Comparison of ENCODE assay signal across 15 cellular contexts in genomic region chr3:126908752-126909275, GRCh38.
A peak's percentile ranks its signal among the peaks of the same experiment; 100 is the strongest.
DNase-seq lines count a peak whose midpoint lies in the region; ATAC-seq, FAIRE-seq and TF ChIP-seq lines count a peak whose summit lies in the region.
"Had no signal": no experiment of that assay in that cellular context is flagged by ENCODE, and none has a peak within 500 bp of the region (broad histone marks: within the 10 kb centered on the region; RNA-seq: fewer than 3 reads in every experiment).

No MANE protein-coding gene starts in this region.

- TF ChIP-seq POLR2A in endothelial cell of umbilical vein (IDR thresholded peaks at IDR 0.05; ENCODE audit: low read depth, low read length) = no peak
- no peak for TF ChIP-seq POLR2A in testis (IDR thresholded peaks at IDR 0.05)

- no peak overlapping the region for H3K9ac ChIP-seq in endothelial cell of umbilical vein (replicated peaks; ENCODE audit: extremely low read depth, insufficient read depth, low read length)

- intact Hi-C loops in endothelial cell of umbilical vein (cut with micrococcal nuclease) (no loop called here), ascending aorta (cut with DNase I) (no loop called here), testis (cut with DNase I; ENCODE audit: low total_unique reads) (no loop called here)

- H3K27me3 ChIP-seq in CD4-positive, CD25-positive, alpha-beta regulatory T cell (ENCODE audit: control insufficient read depth, insufficient read depth, low read length) = no peaks in the 10 kb centered on the region
- H3K27me3 ChIP-seq in RWPE2 (ENCODE audit: insufficient read depth, poor library complexity, severe bottlenecking) (no peaks in the 10 kb centered on the region), endothelial cell of umbilical vein (ENCODE audit: control insufficient read depth in 2 of 2, insufficient read depth in 2 of 2, low read length in 2 of 2) (peaks cover 13 to 28% of the 10 kb centered on the region in 2 experiments), ascending aorta (no peaks in the 10 kb centered on the region), testis (no peaks in the 10 kb centered on the region)
- H3K27me3 ChIP-seq: thyroid gland had no signal

- no peak overlapping the region for H3K27ac ChIP-seq in CD4-positive, CD25-positive, alpha-beta regulatory T cell (ENCODE audit: insufficient read depth, low read length, poor library complexity, severe bottlenecking)
- H3K27ac ChIP-seq in RWPE2 (ENCODE audit: poor library complexity, severe bottlenecking) (peak overlapping the region; percentile 98), endothelial cell of umbilical vein (ENCODE audit: insufficient read depth, low read depth, low read length) (no peak overlapping the region), ascending aorta (no peak overlapping the region), testis (no peak overlapping the region)
- H3K27ac ChIP-seq: SK-N-MC, thyroid gland had no signal

- dilution Hi-C loops in endothelial cell of umbilical vein (cut with MboI; ENCODE audit: extremely low pct_ligation_motif_present, low sequenced_read_pairs) = no loop called here

- no peaks in the 10 kb centered on the region for H3K79me2 ChIP-seq in endothelial cell of umbilical vein (ENCODE audit: control insufficient read depth, insufficient read depth, low read length)

- CTCF ChIA-PET in endothelial cell of umbilical vein (lab: Charles Lee) = interaction anchor here (2.2 kb wide), 1 partner anchor 156 kb away, joined by 4 read pairs; no protein-coding TSS in a partner anchor

- ATAC-seq in CD4-positive, CD25-positive, alpha-beta regulatory T cell (ENCODE audit: low read depth in 2 of 2) = no peak
- ATAC-seq in RWPE2 (ENCODE audit: low read depth) = no peak
- ATAC-seq: WTC11 had no signal

- no peaks in the 10 kb centered on the region for H3K9me1 ChIP-seq in endothelial cell of umbilical vein (replicated peaks; ENCODE audit: control insufficient read depth, extremely low read depth, insufficient read depth, low read length)

- TF ChIP-seq CTCF in RWPE2 (IDR thresholded peaks at IDR 0.05; ENCODE audit: poor library complexity, severe bottlenecking) (no peak), endothelial cell of umbilical vein (IDR thresholded peaks at IDR 0.05; ENCODE audit: extremely low read depth in 1 of 2, insufficient read depth in 1 of 2, low read depth in 1 of 2, low read length in 2 of 2) (no peak), ascending aorta (IDR thresholded peaks at IDR 0.05) (no peak), testis (IDR thresholded peaks at IDR 0.05) (no peak)

- POLR2A ChIA-PET in endothelial cell of umbilical vein (lab: Charles Lee) = no interaction called here

- no peak overlapping the region for H3K4me3 ChIP-seq in CD4-positive, CD25-positive, alpha-beta regulatory T cell (ENCODE audit: low read depth, low read length)
- H3K4me3 ChIP-seq in RWPE2 (ENCODE audit: severe bottlenecking) (no peak overlapping the region), endothelial cell of umbilical vein (replicated peaks in 1 of 3; ENCODE audit: insufficient read depth in 1 of 3, low read depth in 1 of 3, low read length in 3 of 3) (no peak overlapping the region), ascending aorta (no peak overlapping the region), testis (no peak overlapping the region)
- H3K4me3 ChIP-seq: SK-N-MC, thyroid gland had no signal

- no peak overlapping the region for H3K4me3 Mint-ChIP-seq in CD4-positive, CD25-positive, alpha-beta regulatory T cell
- H3K4me3 Mint-ChIP-seq: WTC11 had no signal

- no peak overlapping the region for H2AFZ ChIP-seq in endothelial cell of umbilical vein (ENCODE audit: low read depth, low read length)

- no peak for DNase-seq in CD4-positive, CD25-positive, alpha-beta regulatory T cell
- DNase-seq in HS-27A (ENCODE audit: low read depth) = peak; percentile 22
- DNase-seq in RWPE2 (ENCODE audit: low spot score) = no peak
- DNase-seq in endothelial cell of umbilical vein (ENCODE audit: low read depth, low spot score) = no peak
- no peak for DNase-seq in DMS 273 (lab: John Stamatoyannopoulos, UW; ENCODE audit: unreplicated experiment)
- no peak for DNase-seq in NCI-H1694 treated with DMSO at 0.1 percent for 48 hours (lab: John Stamatoyannopoulos, UW)
- DNase-seq in ascending aorta (ENCODE audit: low spot score in 2 of 2) = no peak
- no peak for DNase-seq in testis
- DNase-seq: DMS79, Karpas-422, NCI-H2029, NCI-H774, thyroid gland had no signal

- H3K4me1 ChIP-seq in CD4-positive, CD25-positive, alpha-beta regulatory T cell (ENCODE audit: control insufficient read depth, insufficient read depth, low read length, poor library complexity, severe bottlenecking) = peaks cover 26% of the 10 kb centered on the region
- H3K4me1 ChIP-seq in RWPE2 (ENCODE audit: insufficient read depth, poor library complexity, severe bottlenecking) (peaks cover 43% of the 10 kb centered on the region), endothelial cell of umbilical vein (ENCODE audit: control insufficient read depth, extremely low read depth, insufficient read depth, low read length) (peaks cover 24% of the 10 kb centered on the region), ascending aorta (no peaks in the 10 kb centered on the region), testis (no peaks in the 10 kb centered on the region)

- peak overlapping the region in 2 of 3 donors; percentile 87 to 91 for H3K27ac Mint-ChIP-seq in CD4-positive, CD25-positive, alpha-beta regulatory T cell
- H3K27ac Mint-ChIP-seq: WTC11 had no signal

- H3K27me3 Mint-ChIP-seq in CD4-positive, CD25-positive, alpha-beta regulatory T cell = no peaks in the 10 kb centered on the region

- no TSS peak for BruUV-seq in endothelial cell of umbilical vein (replicated peaks; lab: Mats Ljungman, UMichigan)

- FAIRE-seq in endothelial cell of umbilical vein (lab: Jason Lieb, UNC) = peak; percentile 37

- H3K9me3 Mint-ChIP-seq in CD4-positive, CD25-positive, alpha-beta regulatory T cell = peaks cover 0 to 2% (median 0%) of the 10 kb centered on the region in 7 donors
- H3K9me3 Mint-ChIP-seq: WTC11 had no signal

- no peaks in the 10 kb centered on the region for H3K36me3 ChIP-seq in CD4-positive, CD25-positive, alpha-beta regulatory T cell (ENCODE audit: control insufficient read depth, insufficient read depth, low read length)
- H3K36me3 ChIP-seq in RWPE2 (ENCODE audit: low read depth) = no peaks in the 10 kb centered on the region
- no peaks in the 10 kb centered on the region for H3K36me3 ChIP-seq in endothelial cell of umbilical vein (ENCODE audit: control insufficient read depth in 2 of 2, extremely low read depth in 1 of 2, insufficient read depth in 2 of 2, low read length in 2 of 2)
- no peaks in the 10 kb centered on the region for H3K36me3 ChIP-seq in ascending aorta
- no peaks in the 10 kb centered on the region for H3K36me3 ChIP-seq in testis (ENCODE audit: low read depth, missing control alignments)
- H3K36me3 ChIP-seq: thyroid gland had no signal

- H3K9me3 ChIP-seq in CD4-positive, CD25-positive, alpha-beta regulatory T cell (ENCODE audit: control insufficient read depth in 2 of 2, low read length in 2 of 2) = no peaks in the 10 kb centered on the region
- no peaks in the 10 kb centered on the region for H3K9me3 ChIP-seq in RWPE2 (ENCODE audit: severe bottlenecking)
- H3K9me3 ChIP-seq in endothelial cell of umbilical vein (replicated peaks; ENCODE audit: control insufficient read depth, insufficient read depth, low read length) = no peaks in the 10 kb centered on the region
- H3K9me3 ChIP-seq in ascending aorta = no peaks in the 10 kb centered on the region
- no peaks in the 10 kb centered on the region for H3K9me3 ChIP-seq in testis
- H3K9me3 ChIP-seq: thyroid gland had no signal

- no peak overlapping the region for H3K4me2 ChIP-seq in endothelial cell of umbilical vein (ENCODE audit: insufficient read depth, low read length)

- H3K4me1 Mint-ChIP-seq in CD4-positive, CD25-positive, alpha-beta regulatory T cell = peaks cover 12 to 46% (median 28%) of the 10 kb centered on the region in 4 donors

- peaks cover 8% of the 10 kb centered on the region for H3K36me3 Mint-ChIP-seq in CD4-positive, CD25-positive, alpha-beta regulatory T cell
- H3K36me3 Mint-ChIP-seq: WTC11 had no signal

- H4K20me1 ChIP-seq in endothelial cell of umbilical vein (replicated peaks; ENCODE audit: control insufficient read depth, extremely low read depth, insufficient read depth, low read length) = no peaks in the 10 kb centered on the region

- 81 to 86% methylated on average over 12 of the region's 12 CpGs for WGBS in testis, 2 donors

TF ChIP-seq in endothelial cell of umbilical vein, 7 proteins besides CTCF, POLR2A, EP300 and RAD21:
- no peak for TF ChIP-seq FOS (IDR thresholded peaks at IDR 0.05; ENCODE audit: borderline replicate concordance, insufficient read depth, low read length)
- no peak for TF ChIP-seq MAX (IDR thresholded peaks at IDR 0.05; ENCODE audit: insufficient read depth, insufficient read length)
- no peak for TF ChIP-seq GATA2 (IDR thresholded peaks at IDR 0.05; ENCODE audit: insufficient read depth, insufficient read length, low read depth, low read length)
- no peak for TF ChIP-seq MYC (IDR thresholded peaks at IDR 0.05; ENCODE audit: low read depth, low read length)
- no peak for TF ChIP-seq EZH2 (IDR thresholded peaks at IDR 0.05; ENCODE audit: borderline replicate concordance, low read depth, low read length, severe bottlenecking)
- no peak for TF ChIP-seq POLR2AphosphoS5 (IDR thresholded peaks at IDR 0.05; ENCODE audit: insufficient read depth, low read depth, low read length)
- TF ChIP-seq JUN (IDR thresholded peaks at IDR 0.05; ENCODE audit: borderline replicate concordance, insufficient read depth, insufficient read length, low read depth) = no peak
